In genomic region chr2:23283653-23284052, GRCh38 we compare ENCODE assay signal across 23 cellular contexts.
DNase-seq lines count a peak whose midpoint lies in the region; ATAC-seq and TF ChIP-seq lines count a peak whose summit lies in the region.
"Had no signal": no experiment of that assay in that cellular context is flagged by ENCODE, and none has a peak within 500 bp of the region (broad histone marks: within the 10 kb centered on the region; RNA-seq: fewer than 3 reads in every experiment).

No MANE protein-coding gene starts in this region.

- DNase-seq in A172 (ENCODE audit: low spot score) (peak; percentile 38), HFFc6 (peak; percentile 39), amniotic epithelial cell (ENCODE audit: low read depth) (peak; percentile 7), foreskin keratinocyte (peak; percentile 52 to 75), kidney glomerular epithelial cell (lab: John Stamatoyannopoulos, UW) (no peak), LoVo (ENCODE audit: low spot score) (no peak)
- DNase-seq in activated CD4-positive, CD25-positive, alpha-beta regulatory T cell (lab: John Stamatoyannopoulos, UW): no peak
- DNase-seq: activated CD4-positive, alpha-beta memory T cell treated with anti-CD3 and anti-CD28 coated beads for 36 hours; activated naive CD4-positive, alpha-beta T cell treated with anti-CD3 and anti-CD28 coated beads for 36 hours; activated T-cell treated with anti-CD3 and anti-CD28 coated beads, Interleukin-2, amount 50 U/mL, for 1 hour; CD4-positive, alpha-beta memory T cell; left lung; NK-92 treated with Interleukin-12 subunit alpha and Interleukin-12 subunit beta, amount 100 ng/mL, for 24 hours; right cardiac atrium; T-cell had no signal

- no peak overlapping the region for H3K27ac Mint-ChIP-seq in HFFc6
- H3K27ac Mint-ChIP-seq: activated CD4-positive, alpha-beta memory T cell treated with anti-CD3 and anti-CD28 coated beads for 36 hours; CD4-positive, alpha-beta memory T cell; stimulated activated memory B cell treated with anti-CD40 and anti-IgM and Interleukin-4, amounts not matched to agents 10 μg/mL and 1 μg/mL and 100 μg/mL, for 72 hours; T-cell had no signal

- H3K4me1 Mint-ChIP-seq in HFFc6 (ENCODE audit: low read depth): peaks cover 36% of the 10 kb centered on the region
- H3K4me1 Mint-ChIP-seq: CD4-positive, alpha-beta memory T cell; stimulated activated memory B cell treated with anti-CD40 and anti-IgM and Interleukin-4, amounts not matched to agents 10 μg/mL and 1 μg/mL and 100 μg/mL, for 72 hours; T-cell had no signal

- TF ChIP-seq CTCF in HFFc6 (IDR thresholded peaks at IDR 0.05) (no peak), foreskin keratinocyte (conservative IDR thresholded peaks at IDR 0.05) (no peak)

- H3K27ac ChIP-seq in foreskin keratinocyte: no peak overlapping the region
- H3K27ac ChIP-seq: ascending aorta, coronary artery, gastroesophageal sphincter, left lung, thoracic aorta, VCaP had no signal

- H3K27me3 Mint-ChIP-seq in HFFc6 (ENCODE audit: insufficient read depth): peaks cover 3% of the 10 kb centered on the region
- H3K27me3 Mint-ChIP-seq: activated CD4-positive, alpha-beta memory T cell treated with anti-CD3 and anti-CD28 coated beads for 36 hours had no signal

- H3K27me3 ChIP-seq in foreskin keratinocyte: peaks cover 3% of the 10 kb centered on the region
- H3K27me3 ChIP-seq: ascending aorta, gastroesophageal sphincter, left lung had no signal

- H3K9me3 Mint-ChIP-seq in HFFc6: no peaks in the 10 kb centered on the region
- H3K9me3 Mint-ChIP-seq: activated CD4-positive, alpha-beta memory T cell treated with anti-CD3 and anti-CD28 coated beads for 36 hours; activated naive CD4-positive, alpha-beta T cell treated with anti-CD3 and anti-CD28 coated beads for 36 hours; T-cell had no signal

- ATAC-seq in foreskin keratinocyte (peak; percentile 62), HG03175 (IDR thresholded peaks at IDR 0.05; ENCODE audit: unreplicated experiment) (no peak)
- ATAC-seq: gastroesophageal sphincter; left lung; right cardiac atrium; stimulated activated memory B cell treated with anti-CD40 and anti-IgM and Interleukin-4, amounts not matched to agents 10 μg/mL and 1 μg/mL and 100 μg/mL, for 72 hours; T-cell had no signal

- H3K4me1 ChIP-seq in foreskin keratinocyte: no peaks in the 10 kb centered on the region
- H3K4me1 ChIP-seq: HAP-1 had no signal

- no peaks in the 10 kb centered on the region for H3K36me3 Mint-ChIP-seq in HFFc6 (ENCODE audit: low read depth)
- H3K36me3 Mint-ChIP-seq: activated CD4-positive, alpha-beta memory T cell treated with anti-CD3 and anti-CD28 coated beads for 36 hours; CD4-positive, alpha-beta memory T cell; stimulated activated memory B cell treated with anti-CD40 and anti-IgM and Interleukin-4, amounts not matched to agents 10 μg/mL and 1 μg/mL and 100 μg/mL, for 72 hours; T-cell had no signal

- no peak overlapping the region for H3K4me3 Mint-ChIP-seq in HFFc6
- H3K4me3 Mint-ChIP-seq: activated CD4-positive, alpha-beta memory T cell treated with anti-CD3 and anti-CD28 coated beads for 36 hours; activated naive CD4-positive, alpha-beta T cell treated with anti-CD3 and anti-CD28 coated beads for 36 hours; CD4-positive, alpha-beta memory T cell; stimulated activated memory B cell treated with anti-CD40 and anti-IgM and Interleukin-4, amounts not matched to agents 10 μg/mL and 1 μg/mL and 100 μg/mL, for 72 hours; T-cell had no signal

Comparison
In these comparisons a context has a peak if more than half of its experiments do, and no peak if none do; other contexts are left out.
1. DNase-seq: peak in A172 (single experiment), HFFc6 (single experiment), amniotic epithelial cell (single experiment) and foreskin keratinocyte (2 of 2); none in kidney glomerular epithelial cell (single experiment), activated CD4-positive, CD25-positive, alpha-beta regulatory T cell (0 of 4) and LoVo (single experiment).